ENCODE assay signal across 15 cellular contexts in the genomic region with DNA sequence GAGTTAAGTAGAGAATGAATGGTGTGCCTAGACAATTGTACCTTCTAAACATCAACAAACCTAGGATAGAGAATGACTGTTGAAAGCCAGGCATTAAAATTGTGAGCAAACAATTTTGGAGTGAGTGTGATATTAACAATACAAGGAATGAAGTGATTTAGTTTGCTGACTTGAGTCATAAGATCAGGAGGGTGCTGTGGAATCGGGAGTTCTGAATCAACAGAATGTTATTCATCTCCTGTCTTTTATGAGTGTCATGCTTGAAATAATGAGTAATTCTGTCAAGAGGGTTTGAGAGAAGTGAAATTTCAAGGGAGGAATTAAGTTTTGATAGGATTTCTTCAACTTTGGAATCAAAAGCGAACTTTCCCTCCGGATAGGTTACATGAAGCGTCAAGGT.
DNase-seq lines count a peak whose midpoint lies in the region; ATAC-seq and TF ChIP-seq lines count a peak whose summit lies in the region.
"Had no signal": no experiment of that assay in that cellular context is flagged by ENCODE, and none has a peak within 500 bp of the region (broad histone marks: within the 10 kb centered on the region; RNA-seq: fewer than 3 reads in every experiment).

No MANE protein-coding gene starts in this region.

- POLR2A ChIA-PET in Panc1 (lab: Charles Lee), result no interaction called here

- H3K27ac Mint-ChIP-seq in Calu3 (ENCODE audit: unreplicated experiment), result peak overlapping the region; percentile 62
- no peak overlapping the region for H3K27ac Mint-ChIP-seq in stimulated activated naive B cell treated with anti-CD40 and anti-IgM and Interleukin-4, amounts not matched to agents 10 μg/mL and 1 μg/mL and 100 μg/mL, for 72 hours
- H3K27ac Mint-ChIP-seq: activated CD8-positive, alpha-beta T cell treated with anti-CD3 and anti-CD28 coated beads for 36 hours had no signal

- no peak overlapping the region for H3K4me2 ChIP-seq in trophoblast cell (ENCODE audit: low read length)

- no peaks in the 10 kb centered on the region for H3K79me1 ChIP-seq in trophoblast cell (ENCODE audit: low read length)

- no peaks in the 10 kb centered on the region for H3K27me3 Mint-ChIP-seq in Calu3 (ENCODE audit: unreplicated experiment)
- H3K27me3 Mint-ChIP-seq in stimulated activated naive B cell treated with anti-CD40 and anti-IgM and Interleukin-4, amounts not matched to agents 10 μg/mL and 1 μg/mL and 100 μg/mL, for 72 hours, result no peaks in the 10 kb centered on the region
- H3K27me3 Mint-ChIP-seq: activated CD8-positive, alpha-beta T cell treated with anti-CD3 and anti-CD28 coated beads for 36 hours; central memory CD8-positive, alpha-beta T cell had no signal

- H3K9me3 ChIP-seq in Panc1 (ENCODE audit: control insufficient read depth, insufficient read depth, low read depth, low read length) (no peaks in the 10 kb centered on the region), trophoblast cell (ENCODE audit: insufficient read depth, low read depth, low read length) (no peaks in the 10 kb centered on the region)
- H3K9me3 ChIP-seq: esophagus muscularis mucosa had no signal

- no peak for ATAC-seq in Panc1
- no peak for ATAC-seq in HG03175 (IDR thresholded peaks at IDR 0.05; ENCODE audit: unreplicated experiment)
- ATAC-seq in stimulated activated naive B cell treated with anti-CD40 and anti-IgM and Interleukin-4, amounts not matched to agents 10 μg/mL and 1 μg/mL and 100 μg/mL, for 72 hours (replicated peaks), result no peak
- ATAC-seq: activated CD8-positive, alpha-beta T cell treated with anti-CD3 and anti-CD28 coated beads for 36 hours; sciatic nerve had no signal

- BruUV-seq in Calu3 (replicated peaks; lab: Mats Ljungman, UMichigan) (no TSS peak), Panc1 (replicated peaks; lab: Mats Ljungman, UMichigan) (no TSS peak)

- no peak overlapping the region for H2AK5ac ChIP-seq in trophoblast cell (ENCODE audit: low read length)

- no peak overlapping the region for H2AFZ ChIP-seq in trophoblast cell (ENCODE audit: insufficient read depth, low read length, poor library complexity)

- WGBS in trophoblast cell (ENCODE audit: extremely low coverage, insufficient coverage, insufficient read length), result no CpG with 5 or more reads among the region's 4 CpGs

- peaks cover 21% of the 10 kb centered on the region for H3K4me1 Mint-ChIP-seq in Calu3 (ENCODE audit: low read depth, unreplicated experiment)
- no peaks in the 10 kb centered on the region for H3K4me1 Mint-ChIP-seq in stimulated activated naive B cell treated with anti-CD40 and anti-IgM and Interleukin-4, amounts not matched to agents 10 μg/mL and 1 μg/mL and 100 μg/mL, for 72 hours
- H3K4me1 Mint-ChIP-seq: central memory CD8-positive, alpha-beta T cell had no signal

- H3K18ac ChIP-seq in trophoblast cell (ENCODE audit: low read length), result no peak overlapping the region

- no peak overlapping the region for H3K27ac ChIP-seq in Panc1 (ENCODE audit: low read length)
- H3K27ac ChIP-seq in trophoblast cell (ENCODE audit: low read depth, low read length), result no peak overlapping the region
- H3K27ac ChIP-seq: esophagus muscularis mucosa had no signal

- no peaks in the 10 kb centered on the region for H3K27me3 ChIP-seq in Panc1 (ENCODE audit: control insufficient read depth, insufficient read depth, low read length)
- H3K27me3 ChIP-seq in trophoblast cell (ENCODE audit: insufficient read depth, low read length), result no peaks in the 10 kb centered on the region
- H3K27me3 ChIP-seq: esophagus muscularis mucosa had no signal

- no peak overlapping the region for H3K4me3 Mint-ChIP-seq in Calu3 (ENCODE audit: low read depth, unreplicated experiment)
- no peak overlapping the region for H3K4me3 Mint-ChIP-seq in stimulated activated naive B cell treated with anti-CD40 and anti-IgM and Interleukin-4, amounts not matched to agents 10 μg/mL and 1 μg/mL and 100 μg/mL, for 72 hours
- H3K4me3 Mint-ChIP-seq: activated CD8-positive, alpha-beta T cell treated with anti-CD3 and anti-CD28 coated beads for 36 hours; central memory CD8-positive, alpha-beta T cell had no signal

- DNase-seq in Calu3 (no peak), Panc1 (ENCODE audit: low read depth, low spot score) (peak; percentile 67), epithelial cell of esophagus (ENCODE audit: low read depth) (peak; percentile 94), non-pigmented ciliary epithelial cell (ENCODE audit: low read depth) (peak; percentile 63), trophoblast cell (no peak), NCI-H2081 treated with DMSO at 0.1 percent for 48 hours (lab: John Stamatoyannopoulos, UW) (no peak)
- no peak for DNase-seq in stimulated activated naive B cell treated with anti-CD40 and anti-IgM and Interleukin-4, amounts not matched to agents 10 μg/mL and 1 μg/mL and 100 μg/mL, for 72 hours
- DNase-seq: activated CD8-positive, alpha-beta T cell treated with anti-CD3 and anti-CD28 coated beads for 36 hours; activated gamma-delta T cell treated with Interleukin-2 at 50 U/mL for 16 hours; islet precursor cell; NCI-H446 had no signal

- H4K12ac ChIP-seq in trophoblast cell (ENCODE audit: low read depth, low read length), result no peak overlapping the region

- TF ChIP-seq CTCF in Calu3 (IDR thresholded peaks at IDR 0.05; ENCODE audit: unreplicated experiment) (no peak), Panc1 (IDR thresholded peaks at IDR 0.05) (no peak), epithelial cell of esophagus (IDR thresholded peaks at IDR 0.05; ENCODE audit: insufficient read depth, low read depth, low read length, missing control alignments) (no peak)

- in situ Hi-C loops in Panc1 (cut with HindIII; ENCODE audit: low pct_unique_long_range_greater_than_20kb, low sequenced_read_pairs), result no loop called here

- no peaks in the 10 kb centered on the region for H3K4me1 ChIP-seq in Panc1 (ENCODE audit: control insufficient read depth, insufficient read depth, low read length)
- no peaks in the 10 kb centered on the region for H3K4me1 ChIP-seq in trophoblast cell (ENCODE audit: control insufficient read depth in 1 of 2, insufficient read depth in 2 of 2, low read length in 2 of 2)
- H3K4me1 ChIP-seq: esophagus muscularis mucosa had no signal

- H3K9me3 Mint-ChIP-seq in Calu3 (ENCODE audit: low read depth, unreplicated experiment), result no peaks in the 10 kb centered on the region
- peaks cover 2 to 3% of the 10 kb centered on the region in 2 donors for H3K9me3 Mint-ChIP-seq in stimulated activated naive B cell treated with anti-CD40 and anti-IgM and Interleukin-4, amounts not matched to agents 10 μg/mL and 1 μg/mL and 100 μg/mL, for 72 hours
- H3K9me3 Mint-ChIP-seq: activated CD8-positive, alpha-beta T cell treated with anti-CD3 and anti-CD28 coated beads for 36 hours had no signal

- intact Hi-C loops in Calu3 (cut with micrococcal nuclease; ENCODE audit: unreplicated experiment), result no loop called here
- intact Hi-C loops in Panc1 (cut with micrococcal nuclease; ENCODE audit: unreplicated experiment), result no loop called here

- H2BK5ac ChIP-seq in trophoblast cell (ENCODE audit: low read depth, low read length, poor library complexity), result no peak overlapping the region

- no peak overlapping the region for H4K8ac ChIP-seq in trophoblast cell (ENCODE audit: low read depth, low read length)

- H3K4ac ChIP-seq in trophoblast cell (ENCODE audit: low read depth, low read length), result no peak overlapping the region

- H2BK120ac ChIP-seq in trophoblast cell (ENCODE audit: insufficient read depth, low read length, poor library complexity), result no peak overlapping the region

- no peak overlapping the region for H2BK12ac ChIP-seq in trophoblast cell (ENCODE audit: low read length)

- H3K36me3 ChIP-seq in Panc1 (ENCODE audit: control insufficient read depth, insufficient read depth, low read length) (no peaks in the 10 kb centered on the region), trophoblast cell (ENCODE audit: control insufficient read depth in 1 of 2, insufficient read depth in 2 of 2, low read length in 2 of 2) (no peaks in the 10 kb centered on the region)
- H3K36me3 ChIP-seq: esophagus muscularis mucosa had no signal

- H3K4me3 ChIP-seq in Panc1 (ENCODE audit: low read depth in 2 of 2, low read length in 2 of 2) (no peak overlapping the region), epithelial cell of esophagus (ENCODE audit: low read length) (no peak overlapping the region), trophoblast cell (ENCODE audit: low read depth, low read length) (no peak overlapping the region)
- H3K4me3 ChIP-seq: esophagus muscularis mucosa had no signal

- no peaks in the 10 kb centered on the region for H3K36me3 Mint-ChIP-seq in Calu3 (ENCODE audit: insufficient read depth, unreplicated experiment)
- H3K36me3 Mint-ChIP-seq in stimulated activated naive B cell treated with anti-CD40 and anti-IgM and Interleukin-4, amounts not matched to agents 10 μg/mL and 1 μg/mL and 100 μg/mL, for 72 hours, result no peaks in the 10 kb centered on the region

- H3K14ac ChIP-seq in trophoblast cell (ENCODE audit: low read length), result no peak overlapping the region

- H4K91ac ChIP-seq in trophoblast cell (ENCODE audit: low read depth, low read length), result no peak overlapping the region

- H3K23ac ChIP-seq in trophoblast cell (ENCODE audit: low read length), result no peak overlapping the region

- H3K9ac ChIP-seq in trophoblast cell (ENCODE audit: low read length), result no peak overlapping the region

- H3K79me2 ChIP-seq in trophoblast cell (ENCODE audit: control insufficient read depth, insufficient read depth, low read length, poor library complexity), result no peaks in the 10 kb centered on the region

- CTCF ChIA-PET in Calu3 (lab: Charles Lee), result no interaction called here
- CTCF ChIA-PET in Panc1 (lab: Charles Lee), result no interaction called here

Comparison
In these comparisons a context has a peak if more than half of its experiments do, and no peak if none do; other contexts are left out.
1. DNase-seq: peak in Panc1 (single experiment), epithelial cell of esophagus (single experiment) and non-pigmented ciliary epithelial cell (single experiment); none in Calu3 (single experiment), trophoblast cell (0 of 2), NCI-H2081 treated with DMSO at 0.1 percent for 48 hours (single experiment) and stimulated activated naive B cell treated with anti-CD40 and anti-IgM and Interleukin-4, amounts not matched to agents 10 μg/mL and 1 μg/mL and 100 μg/mL, for 72 hours (single experiment).